ENCODE assay signal across 1 cellular context in the genomic region with DNA sequence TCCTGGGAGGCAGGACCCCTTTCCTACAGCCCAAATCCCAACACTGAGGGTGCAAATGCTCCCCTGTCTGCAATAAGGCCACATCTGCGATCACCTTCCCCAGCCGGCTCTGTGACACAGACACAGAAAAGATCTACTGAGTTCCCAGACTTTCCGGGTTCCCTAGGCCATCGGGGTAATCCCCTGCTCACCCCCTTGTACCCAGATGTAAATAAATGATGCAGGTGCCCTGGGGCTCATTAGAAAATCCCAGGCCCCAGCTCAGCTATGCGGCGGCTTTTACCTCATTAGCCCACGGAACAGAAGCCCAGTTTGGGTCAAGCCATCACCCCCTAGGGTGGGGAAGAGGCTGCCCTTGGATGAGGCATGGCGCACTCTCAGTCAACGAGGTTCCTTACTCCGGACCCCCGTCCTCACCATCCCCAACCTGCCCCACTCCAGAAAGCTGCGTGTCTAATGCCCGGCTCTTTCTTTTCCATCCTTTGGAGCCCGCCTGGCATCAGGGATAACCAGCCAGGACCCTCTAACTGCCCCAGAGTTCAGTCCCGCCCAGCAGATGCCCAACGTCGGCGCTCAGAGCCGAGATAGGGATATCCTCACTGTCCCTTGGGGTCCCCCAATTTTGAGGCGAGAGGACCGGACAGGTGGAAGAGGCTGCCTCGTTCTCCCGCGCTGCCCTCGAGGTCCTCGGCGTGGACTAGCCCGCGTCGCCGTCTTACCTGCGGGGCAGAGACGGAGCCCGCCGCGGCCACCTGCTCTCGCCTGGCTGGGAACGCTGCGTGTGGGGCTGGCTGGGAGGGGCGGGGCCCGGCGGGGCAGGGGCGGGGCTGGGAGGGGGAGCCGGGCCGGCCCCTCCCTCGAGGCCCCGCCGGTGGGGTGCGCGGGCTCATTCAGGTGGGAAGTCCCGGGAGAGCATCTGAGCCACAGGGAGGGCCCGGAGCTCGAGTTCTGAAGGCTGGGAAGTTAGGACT.
TF ChIP-seq lines count a peak whose summit lies in the region.

A gene with protein sequence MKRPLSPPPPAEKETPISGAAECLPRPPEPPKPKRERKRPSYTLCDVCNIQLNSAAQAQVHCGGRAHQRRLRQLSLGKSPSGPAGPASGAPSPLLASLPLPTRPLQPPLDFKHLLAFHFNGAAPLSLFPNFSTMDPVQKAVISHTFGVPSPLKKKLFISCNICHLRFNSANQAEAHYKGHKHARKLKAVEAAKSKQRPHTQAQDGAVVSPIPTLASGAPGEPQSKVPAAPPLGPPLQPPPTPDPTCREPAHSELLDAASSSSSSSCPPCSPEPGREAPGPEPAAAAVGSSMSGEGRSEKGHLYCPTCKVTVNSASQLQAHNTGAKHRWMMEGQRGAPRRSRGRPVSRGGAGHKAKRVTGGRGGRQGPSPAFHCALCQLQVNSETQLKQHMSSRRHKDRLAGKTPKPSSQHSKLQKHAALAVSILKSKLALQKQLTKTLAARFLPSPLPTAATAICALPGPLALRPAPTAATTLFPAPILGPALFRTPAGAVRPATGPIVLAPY (minus strand): TSS at position 783 of the 971 bp plus-strand sequence. CDS start 35,417 bp downstream, outside the sequence.

TF ChIP-seq in H1, 55 proteins besides CTCF, POLR2A, EP300 and RAD21:
- TF ChIP-seq KDM4A (IDR thresholded peaks at IDR 0.05; ENCODE audit: low read depth, low read length, severe bottlenecking) (peak; percentile 80), GABPA (IDR thresholded peaks at IDR 0.05; ENCODE audit: borderline replicate concordance, insufficient read depth, low read length) (no peak), ASH2L (IDR thresholded peaks at IDR 0.05; ENCODE audit: low read length) (peak; percentile 29), HDAC2 (IDR thresholded peaks at IDR 0.05; ENCODE audit: borderline replicate concordance in 1 of 2, low read depth in 2 of 2, low read length in 2 of 2) (no peak), EZH2 (IDR thresholded peaks at IDR 0.05; ENCODE audit: low read depth, low read length, severe bottlenecking) (peak; percentile 38), TAF1 (IDR thresholded peaks at IDR 0.05; ENCODE audit: low read depth, low read length) (0 out of 2 replicates have a peak, but pooled peaks have one; percentile 34)
- TF ChIP-seq, protein P1, sequence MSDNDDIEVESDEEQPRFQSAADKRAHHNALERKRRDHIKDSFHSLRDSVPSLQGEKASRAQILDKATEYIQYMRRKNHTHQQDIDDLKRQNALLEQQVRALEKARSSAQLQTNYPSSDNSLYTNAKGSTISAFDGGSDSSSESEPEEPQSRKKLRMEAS (IDR thresholded peaks at IDR 0.05): peak; percentile 91
- TF ChIP-seq, protein P2, sequence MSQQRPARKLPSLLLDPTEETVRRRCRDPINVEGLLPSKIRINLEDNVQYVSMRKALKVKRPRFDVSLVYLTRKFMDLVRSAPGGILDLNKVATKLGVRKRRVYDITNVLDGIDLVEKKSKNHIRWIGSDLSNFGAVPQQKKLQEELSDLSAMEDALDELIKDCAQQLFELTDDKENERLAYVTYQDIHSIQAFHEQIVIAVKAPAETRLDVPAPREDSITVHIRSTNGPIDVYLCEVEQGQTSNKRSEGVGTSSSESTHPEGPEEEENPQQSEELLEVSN (IDR thresholded peaks at IDR 0.05): peak; percentile 92
